ENCODE assay signal across 7 cellular contexts in genomic region chr16:75516189-75516966, GRCh38. TPM values are rescaled to one million over a fixed set of nuclear protein-coding genes. Genes with fewer than 3 reads are reported as not detected.
A peak's percentile ranks its signal among the peaks of the same experiment; 100 is the strongest.
DNase-seq lines count a peak whose midpoint lies in the region; ATAC-seq and TF ChIP-seq lines count a peak whose summit lies in the region.
"Not testable (repeated sequence)": the region's sequence is repeated elsewhere in the genome, so short reads cannot be mapped to it uniquely, and the experiment has no call there.

No MANE protein-coding gene starts in this region.

- peak overlapping the region; percentile 98 for H3K4me2 ChIP-seq in PC-9

- H3K9me2 ChIP-seq in PC-9 (ENCODE audit: insufficient read depth) = not testable (repeated sequence)

- CTCF ChIA-PET in PC-9 (lab: Charles Lee) = interaction anchor here (0.5 to 1.3 kb wide), 17 partner anchors 8 to 1655 kb away, joined by 3 to 12 read pairs (median 3); partner anchors contain the start of genes CFDP1, CHST6, GABARAPL2 and KARS1

- H3K79me2 ChIP-seq in PC-9 (ENCODE audit: low read depth) = not testable (repeated sequence)

- H4K20me1 ChIP-seq in PC-9 (ENCODE audit: insufficient read depth) = not testable (repeated sequence)

- DNase-seq in PC-9 (peak in 1 of 2 experiments; percentile 9), prostate gland (ENCODE audit: low spot score) (peak; percentile 11)
- peak; percentile 52 to 65 for DNase-seq in activated T-cell treated with anti-CD3 and anti-CD28 coated beads, Interleukin-2, amount 50 U/mL, for 48 hours
- DNase-seq in effector memory CD8-positive, alpha-beta T cell = peak; percentile 12 to 21 (median 13)
- not testable (repeated sequence) for DNase-seq in kidney epithelial cell (ENCODE audit: low read depth)

- peak overlapping the region; percentile 98 for H2AFZ ChIP-seq in PC-9

- 7% methylated on average over 35 of the region's 42 CpGs for WGBS in prostate gland

- POLR2A ChIA-PET in PC-9 (lab: Charles Lee; ENCODE audit: unreplicated experiment) = interaction anchor here (0.6 to 1.3 kb wide), 6 partner anchors 19 to 630 kb away, joined by 3 to 14 read pairs (median 6); partner anchors contain the start of genes ADAT1, LDHD and WDR59

- not testable (repeated sequence) for H3K27me3 ChIP-seq in PC-9 (ENCODE audit: insufficient read depth, low read depth); kidney epithelial cell (ENCODE audit: control insufficient read depth, insufficient read depth, low read length); prostate gland (replicated peaks; ENCODE audit: insufficient read depth)

- H3K27ac Mint-ChIP-seq in effector memory CD8-positive, alpha-beta T cell = peak overlapping the region; percentile 28 to 81

- not testable (repeated sequence) for H3K4me1 ChIP-seq in PC-9 (replicated peaks; ENCODE audit: insufficient read depth); prostate gland (replicated peaks)

- H3K4me3 ChIP-seq in PC-9 (peak overlapping the region; percentile 95), kidney epithelial cell (ENCODE audit: low read depth, low read length) (peak overlapping the region; percentile 72), prostate gland (peak overlapping the region; percentile 87 to 95)

- H3K9me3 Mint-ChIP-seq in effector memory CD8-positive, alpha-beta T cell = not testable (repeated sequence)

- H3K4me1 Mint-ChIP-seq in effector memory CD8-positive, alpha-beta T cell (ENCODE audit: low read depth in 2 of 2) = not testable (repeated sequence)

- intact Hi-C loops in PC-9 (cut with micrococcal nuclease; ENCODE audit: unreplicated experiment) = loop anchor here (2.0 kb wide), 1 partner anchor 50 kb away; the partner anchor contains the start of gene GABARAPL2
- intact Hi-C loops in prostate gland (cut with DNase I) = loop anchor here (5.0 to 10.0 kb wide), 2 partner anchors 44 to 108 kb away; partner anchors contain the start of gene ADAT1

- H3K36me3 ChIP-seq in PC-9 (ENCODE audit: low read depth); kidney epithelial cell (ENCODE audit: control insufficient read depth, insufficient read depth, low read length); prostate gland: not testable (repeated sequence)

- H3K4me3 Mint-ChIP-seq in effector memory CD8-positive, alpha-beta T cell = peak overlapping the region; percentile 86 to 91

- peak overlapping the region; percentile 44; the same call in 1 of the 2 replicates for H3K27ac ChIP-seq in PC-9
- peak overlapping the region; percentile 97 to 98 for H3K27ac ChIP-seq in prostate gland

- not testable (repeated sequence) for TF ChIP-seq POLR2A in prostate gland (IDR thresholded peaks at IDR 0.05)

- not testable (repeated sequence) for H3K9me3 ChIP-seq in PC-9 (ENCODE audit: insufficient read depth, low read depth); prostate gland

- TF ChIP-seq CTCF in PC-9 (conservative IDR thresholded peaks at IDR 0.05); kidney epithelial cell (IDR thresholded peaks at IDR 0.05; ENCODE audit: insufficient read depth, low read length, poor library complexity, severe bottlenecking); prostate gland (IDR thresholded peaks at IDR 0.05): not testable (repeated sequence)

- H3K36me3 Mint-ChIP-seq in effector memory CD8-positive, alpha-beta T cell (ENCODE audit: insufficient read depth) = not testable (repeated sequence)

- not testable (repeated sequence) for H3F3A ChIP-seq in PC-9 (ENCODE audit: insufficient read depth, low read depth)

- not testable (repeated sequence) for H3K27me3 Mint-ChIP-seq in effector memory CD8-positive, alpha-beta T cell

- TSS peak; percentile 57 for BruUV-seq in PC-9 (replicated peaks; lab: Mats Ljungman, UMichigan)

- ATAC-seq in GM18508 (IDR thresholded peaks at IDR 0.05; ENCODE audit: insufficient read depth, unreplicated experiment) = peak; percentile 3
- peak; percentile 37 for ATAC-seq in HG03064 (IDR thresholded peaks at IDR 0.05; ENCODE audit: low read depth, unreplicated experiment)
- peak; percentile 35 for ATAC-seq in effector memory CD8-positive, alpha-beta T cell (replicated peaks)

RNA-seq across cellular contexts. Expression of gene CHST5, which starts 19.5 kb away (rescaled TPM):
- total RNA-seq in PC-9 (2021) (0.25 and 1.3 TPM in 2 replicates), kidney epithelial cell (0.07 TPM in 1 of 2 replicates, not detected in the other), prostate gland (under 1 TPM in 1 of 2 donors, not detected in 1; 0.23 TPM)

RNA-seq across cellular contexts. Expression of gene CHST6, which starts 21.1 kb away (rescaled TPM):
- total RNA-seq in PC-9 (2021) (4.8 and 6.8 TPM in 2 replicates), kidney epithelial cell (1.6 and 2.4 TPM in 2 replicates), prostate gland (1 to 10 TPM in 1 of 2 donors, under 1 TPM in 1; 0.23 to 9.5 TPM)

RNA-seq across cellular contexts. Expression of gene TMEM231, which starts 39.7 kb away (rescaled TPM):
- 17.7 and 18.8 TPM in 2 replicates for total RNA-seq in PC-9 (2021)
- total RNA-seq in kidney epithelial cell = 14.9 and 16.0 TPM in 2 replicates
- total RNA-seq in prostate gland = 10 to 100 TPM in 1 of 2 donors, 1 to 10 TPM in 1; 7.7 to 17.2 TPM

RNA-seq across cellular contexts. Expression of gene GABARAPL2, which starts 49.8 kb away (rescaled TPM):
- total RNA-seq in PC-9 (2021) = 86.1 and 103 TPM in 2 replicates
- 67.9 and 75.6 TPM in 2 replicates for total RNA-seq in kidney epithelial cell
- total RNA-seq in prostate gland = 100 to 1,000 TPM; 107 to 169 TPM

RNA-seq across cellular contexts. Expression of gene TMEM170A, which starts 51.9 kb away (rescaled TPM):
- total RNA-seq in PC-9 (2021) (31.4 and 31.7 TPM in 2 replicates), kidney epithelial cell (29.1 and 30.2 TPM in 2 replicates), prostate gland (10 to 100 TPM; 21.5 to 35.9 TPM)
